In the genomic region with DNA sequence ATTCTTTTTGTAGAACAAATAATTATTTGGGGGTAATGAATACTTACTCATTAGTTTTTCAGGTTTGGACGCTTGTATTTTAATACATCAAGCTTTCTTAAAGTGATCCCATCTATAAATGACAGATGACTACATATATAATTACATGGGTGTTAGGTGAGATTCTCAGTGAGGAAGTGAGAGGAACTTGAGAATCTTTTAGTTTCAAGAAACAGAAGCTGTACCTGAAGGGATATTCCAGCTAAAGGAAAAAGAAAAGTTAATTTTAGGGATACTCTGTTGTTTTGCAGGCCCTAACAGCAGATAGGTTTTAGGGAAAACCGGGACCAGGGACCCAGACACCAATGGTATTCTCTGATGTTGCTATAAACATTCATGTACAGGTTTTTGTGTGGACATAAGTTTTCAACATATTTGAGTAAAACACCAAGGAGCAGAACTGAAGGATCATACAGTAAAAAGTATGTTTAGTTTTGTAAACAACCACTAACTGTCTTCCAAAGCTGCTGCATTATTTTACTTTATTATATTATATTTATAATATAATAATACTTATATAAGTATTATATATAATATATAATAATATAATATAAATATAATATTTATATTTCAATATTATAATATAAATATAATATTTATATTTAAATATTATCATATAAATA, we compare ENCODE assay signal across 16 cellular contexts.
"Had no signal": no experiment of that assay in that cellular context is flagged by ENCODE, and none has a peak within 500 bp of the region (broad histone marks: within the 10 kb centered on the region; RNA-seq: fewer than 3 reads in every experiment).

No MANE protein-coding gene starts in this region.

- DNase-seq: dermis blood vessel endothelial cell; foreskin melanocyte; head of caudate nucleus; kidney; left cardiac atrium; left ventricle myocardium inferior; lower lobe of right lung; midbrain; nucleus accumbens; ovary; small intestine; stimulated activated CD4-positive, alpha-beta T cell treated with anti-CD3 and anti-CD28 coated beads, Interleukin-12 subunit alpha, Interleukin-12 subunit beta, amount 100 ng/mL, for 4 hours; stimulated activated naive CD4-positive, alpha-beta T cell; stomach; substantia nigra; transverse colon had no signal
